24 cellular contexts compared by ENCODE assay signal in the genomic region with DNA sequence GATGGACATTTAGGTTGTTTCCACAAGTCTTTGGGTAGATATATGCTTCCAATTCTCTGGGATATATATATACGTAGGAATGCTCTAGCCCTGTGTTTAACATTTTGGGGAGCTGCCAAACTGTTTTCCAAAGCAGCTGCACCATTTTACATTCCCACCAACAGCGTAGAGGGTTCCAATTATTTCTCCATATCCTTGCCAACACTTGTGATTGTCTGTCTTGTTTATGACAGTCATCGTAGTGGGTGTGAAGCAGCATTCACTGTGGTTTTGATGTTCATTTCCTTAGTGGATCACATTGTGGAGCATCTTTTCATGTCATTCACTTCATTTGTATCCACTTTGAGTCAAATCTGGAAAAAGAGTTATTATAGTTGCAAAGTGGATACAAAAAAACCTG. TPM values are rescaled to one million over a fixed set of nuclear protein-coding genes. Genes with fewer than 3 reads are reported as not detected.
DNase-seq lines count a peak whose midpoint lies in the region; ATAC-seq, FAIRE-seq and TF ChIP-seq lines count a peak whose summit lies in the region.
"Had no signal": no experiment of that assay in that cellular context is flagged by ENCODE, and none has a peak within 500 bp of the region (broad histone marks: within the 10 kb centered on the region; RNA-seq: fewer than 3 reads in every experiment).

No MANE protein-coding gene starts in this region.

- peaks cover 5% of the 10 kb centered on the region for H3K36me3 Mint-ChIP-seq in MCF 10A (ENCODE audit: insufficient read depth, unreplicated experiment)

- H3K36me3 ChIP-seq in breast epithelium (no peaks in the 10 kb centered on the region), gastrocnemius medialis (no peaks in the 10 kb centered on the region)
- H3K36me3 ChIP-seq: BE2C had no signal

- no peak overlapping the region for H3K4me3 Mint-ChIP-seq in MCF 10A (ENCODE audit: unreplicated experiment)
- H3K4me3 Mint-ChIP-seq: CD4-positive, alpha-beta T cell had no signal

- no peak for FAIRE-seq in urothelium cell line (lab: Jason Lieb, UNC)
- FAIRE-seq: GM12878, GM18507, HTR-8/SVneo had no signal

- no peak for ATAC-seq in gastrocnemius medialis
- ATAC-seq in HG02973 (IDR thresholded peaks at IDR 0.05; ENCODE audit: unreplicated experiment): no peak
- ATAC-seq: GM12878 had no signal

- peak overlapping the region; percentile 76 for H3K27ac Mint-ChIP-seq in MCF 10A (ENCODE audit: low read depth, unreplicated experiment)
- H3K27ac Mint-ChIP-seq: CD4-positive, alpha-beta T cell had no signal

- TF ChIP-seq POLR2A in breast epithelium (IDR thresholded peaks at IDR 0.05) (no peak), gastrocnemius medialis (IDR thresholded peaks at IDR 0.05) (no peak)

- no TSS peak for BruUV-seq in MCF 10A (replicated peaks; lab: Mats Ljungman, UMichigan)

- peaks cover 28% of the 10 kb centered on the region for H3K4me1 Mint-ChIP-seq in MCF 10A (ENCODE audit: insufficient read depth, unreplicated experiment)

- DNase-seq in MCF 10A (ENCODE audit: unreplicated experiment) (no peak), breast epithelium (ENCODE audit: low spot score in 2 of 2) (no peak), RPMI7951 (ENCODE audit: low read depth) (peak; percentile 55), fibroblast of mammary gland (ENCODE audit: low read depth) (peak; percentile 80), gastrocnemius medialis (no peak), urothelium cell line (ENCODE audit: low spot score) (no peak), NCI-H1436 treated with DMSO at 0.1 percent for 48 hours (lab: John Stamatoyannopoulos, UW) (no peak)
- DNase-seq: BE2C; CD4-positive, alpha-beta T cell; EL; GOT3; NCI-H1105 treated with DMSO at 0.1 percent for 48 hours; NCI-H187; NCI-H2107; NCI-H2227 treated with DMSO at 0.1 percent for 48 hours; NCI-H510A treated with DMSO at 0.1 percent for 48 hours; NCI-H774; Right ventricle myocardium superior; T-helper 1 cell had no signal

- H3K27me3 ChIP-seq in breast epithelium (no peaks in the 10 kb centered on the region), gastrocnemius medialis (no peaks in the 10 kb centered on the region)
- H3K27me3 ChIP-seq: BE2C had no signal

- H3K9me3 ChIP-seq in breast epithelium: no peaks in the 10 kb centered on the region
- no peaks in the 10 kb centered on the region for H3K9me3 ChIP-seq in gastrocnemius medialis
- H3K9me3 ChIP-seq: BE2C had no signal

- TF ChIP-seq CTCF in MCF 10A (IDR thresholded peaks at IDR 0.05; ENCODE audit: unreplicated experiment): no peak
- TF ChIP-seq CTCF in breast epithelium (IDR thresholded peaks at IDR 0.05): no peak
- no peak for TF ChIP-seq CTCF in fibroblast of mammary gland (conservative IDR thresholded peaks at IDR 0.05; ENCODE audit: control insufficient read depth, insufficient read depth, low read depth, low read length)
- no peak for TF ChIP-seq CTCF in gastrocnemius medialis (IDR thresholded peaks at IDR 0.05 in 4 of 5, conservative IDR thresholded peaks at IDR 0.05 in 1 of 5)

- intact Hi-C loops in MCF 10A (cut with micrococcal nuclease) (no loop called here), breast epithelium (cut with DNase I; ENCODE audit: low total_unique reads) (loop anchor here (5.0 kb wide), 1 partner anchor 56 kb away; no protein-coding TSS in a partner anchor), gastrocnemius medialis (cut with DNase I; ENCODE audit: low total_unique reads) (no loop called here)

- H3K4me3 ChIP-seq in breast epithelium (no peak overlapping the region), fibroblast of mammary gland (ENCODE audit: control insufficient read depth, low read depth, low read length) (no peak overlapping the region), gastrocnemius medialis (no peak overlapping the region)
- H3K4me3 ChIP-seq: GM12878 had no signal

- POLR2A ChIA-PET in MCF 10A (lab: Yijun Ruan, JAX): interaction anchor here (1.0 to 6.5 kb wide), 4 partner anchors 11 to 132 kb away, joined by 3 to 61 read pairs (median 26); no protein-coding TSS in a partner anchor

- H3K4me1 ChIP-seq in breast epithelium (no peaks in the 10 kb centered on the region), gastrocnemius medialis (peaks cover 3 to 6% of the 10 kb centered on the region in 2 donors)

- in situ Hi-C loops in gastrocnemius medialis (cut with MboI; ENCODE audit: low sequenced_read_pairs in 4 of 4): loop anchor here (5.0 kb wide), 1 partner anchor 51 kb away; no protein-coding TSS in a partner anchor

- no peaks in the 10 kb centered on the region for H3K9me3 Mint-ChIP-seq in MCF 10A (ENCODE audit: unreplicated experiment)
- H3K9me3 Mint-ChIP-seq: CD4-positive, alpha-beta T cell had no signal

- H3K27me3 Mint-ChIP-seq in MCF 10A (ENCODE audit: insufficient read depth, unreplicated experiment): no peaks in the 10 kb centered on the region
- H3K27me3 Mint-ChIP-seq: CD4-positive, alpha-beta T cell had no signal

- H3K27ac ChIP-seq in breast epithelium (no peak overlapping the region), gastrocnemius medialis (no peak overlapping the region)

- CTCF ChIA-PET in MCF 10A (lab: Yijun Ruan, JAX): interaction anchor here (0.6 to 19.2 kb wide), 6 partner anchors 8 to 83 kb away, joined by 3 to 414 read pairs (median 3); no protein-coding TSS in a partner anchor

RNA-seq across cellular contexts. Expression of a gene that starts 4.7 kb away (rescaled TPM):
- total RNA-seq in MCF 10A (2022) (9.6 and 14.6 TPM in 2 replicates), breast epithelium (10 to 100 TPM in 2 of 3 donors, not detected in 1; 15.7 to 18.1 TPM), gastrocnemius medialis (under 1 TPM in 1 of 4 donors, not detected in 3; 0.49 TPM)
- not detected in 2 replicates for total RNA-seq in RPMI7951 (2014; rRNA removed; shearing (Covaris generic))
- total RNA-seq: A172; CD4-positive, alpha-beta T cell; GM12878; Right ventricle myocardium superior had no signal

RNA-seq across cellular contexts. Expression of a gene that starts 24.5 kb away (rescaled TPM):
- total RNA-seq in MCF 10A (2022) (24.4 and 32.1 TPM in 2 replicates), breast epithelium (10 to 100 TPM in 2 of 3 donors, 1 to 10 TPM in 1; 4.3 to 37.6 (median 34.4) TPM), gastrocnemius medialis (10 to 100 TPM in 1 of 4 donors, 1 to 10 TPM in 3; 7.2 to 15.7 (median 8.5) TPM)
- 21.8 and 22.6 TPM in 2 replicates for total RNA-seq in RPMI7951 (2014; rRNA removed; shearing (Covaris generic))

RNA-seq across cellular contexts. Expression of a gene that starts 35.9 kb away (rescaled TPM):
- total RNA-seq in MCF 10A (2022) (2.9 and 5.0 TPM in 2 replicates), breast epithelium (100 to 1,000 TPM in 1 of 3 donors, 10 to 100 TPM in 2; 17.1 to 102 (median 75.4) TPM), gastrocnemius medialis (10 to 100 TPM; 10.2 to 24.6 (median 23.6) TPM)
- 4.6 and 5.7 TPM in 2 replicates for total RNA-seq in RPMI7951 (2014; rRNA removed; shearing (Covaris generic))
- total RNA-seq: CD4-positive, alpha-beta T cell had no signal

Comparison
In these comparisons a context has a peak if more than half of its experiments do, and no peak if none do; other contexts are left out.
1. DNase-seq: peak in RPMI7951 (single experiment) and fibroblast of mammary gland (single experiment); none in MCF 10A (single experiment), breast epithelium (0 of 2), gastrocnemius medialis (0 of 2), urothelium cell line (single experiment) and NCI-H1436 treated with DMSO at 0.1 percent for 48 hours (single experiment).